23 cellular contexts compared by ENCODE assay signal in genomic region chr1:114208659-114209215, GRCh38. TPM values are rescaled to one million over a fixed set of nuclear protein-coding genes. Genes with fewer than 3 reads are reported as not detected.
DNase-seq lines count a peak whose midpoint lies in the region; ATAC-seq and TF ChIP-seq lines count a peak whose summit lies in the region.
"Had no signal": no experiment of that assay in that cellular context is flagged by ENCODE, and none has a peak within 500 bp of the region (broad histone marks: within the 10 kb centered on the region; RNA-seq: fewer than 3 reads in every experiment).

No MANE protein-coding gene starts in this region.

- peak overlapping the region; percentile 70 for H3K27ac Mint-ChIP-seq in T-helper 17 cell
- H3K27ac Mint-ChIP-seq: activated naive CD4-positive, alpha-beta T cell treated with anti-CD3 and anti-CD28 coated beads, Interleukin-2, amount 50 U/mL, for 72 hours; nephron had no signal

- H3K4me3 Mint-ChIP-seq in T-helper 17 cell, result no peak overlapping the region
- H3K4me3 Mint-ChIP-seq: nephron had no signal

- H3K9me3 ChIP-seq in heart left ventricle (no peaks in the 10 kb centered on the region), right atrium auricular region (no peaks in the 10 kb centered on the region), T-helper 17 cell (ENCODE audit: control insufficient read depth, low read length, poor library complexity, severe bottlenecking) (no peaks in the 10 kb centered on the region)
- H3K9me3 ChIP-seq: ascending aorta, sigmoid colon had no signal

- H3K4me1 ChIP-seq in heart left ventricle, result no peaks in the 10 kb centered on the region
- no peaks in the 10 kb centered on the region for H3K4me1 ChIP-seq in right atrium auricular region
- H3K4me1 ChIP-seq: ascending aorta, parathyroid adenoma, sigmoid colon had no signal

- no peak overlapping the region for H3K4me3 ChIP-seq in heart left ventricle
- H3K4me3 ChIP-seq in right atrium auricular region, result no peak overlapping the region
- no peak overlapping the region for H3K4me3 ChIP-seq in NB4 (ENCODE audit: low read depth, low read length)
- H3K4me3 ChIP-seq: ascending aorta, sigmoid colon had no signal

- H3K36me3 ChIP-seq in heart left ventricle (no peaks in the 10 kb centered on the region), right atrium auricular region (no peaks in the 10 kb centered on the region)
- H3K36me3 ChIP-seq: ascending aorta, sigmoid colon had no signal

- H3K27ac ChIP-seq in heart left ventricle (no peak overlapping the region), right atrium auricular region (no peak overlapping the region)
- H3K27ac ChIP-seq: ascending aorta, parathyroid adenoma, sigmoid colon had no signal

- H3K36me3 Mint-ChIP-seq in T-helper 17 cell (ENCODE audit: low read depth), result peaks cover 7% of the 10 kb centered on the region
- H3K36me3 Mint-ChIP-seq: activated naive CD4-positive, alpha-beta T cell treated with anti-CD3 and anti-CD28 coated beads, Interleukin-2, amount 50 U/mL, for 72 hours had no signal

- H3K27me3 ChIP-seq in heart left ventricle (peaks cover 0 to 46% (median 11%) of the 10 kb centered on the region in 9 donors), right atrium auricular region (no peaks in the 10 kb centered on the region)
- H3K27me3 ChIP-seq: ascending aorta, sigmoid colon had no signal

- WGBS in heart left ventricle, 4 donors, result 51 to 70% (median 68%) methylated on average over 4 of the region's 4 CpGs

- intact Hi-C loops in heart left ventricle (cut with DNase I), result no loop called here

- TF ChIP-seq POLR2A in heart left ventricle (IDR thresholded peaks at IDR 0.05) (no peak), NB4 (IDR thresholded peaks at IDR 0.05; ENCODE audit: extremely low read depth, insufficient read length) (no peak)

- DNase-seq in heart left ventricle (no peak), right atrium auricular region (ENCODE audit: low spot score) (no peak), NB4 (ENCODE audit: low read depth) (peak; percentile 29), T-helper 17 cell (no peak), retina (peak; percentile 25), hepatic stellate cell (ENCODE audit: low spot score) (no peak), T-helper 2 cell (no peak), NCI-H1092 (lab: John Stamatoyannopoulos, UW) (no peak)
- DNase-seq: COR-L47, erythroblast, foreskin melanocyte, kidney glomerular epithelial cell, NCI-H2081, NCI-H524 treated with DMSO at 0.1 percent for 48 hours, PC-3, sigmoid colon had no signal

- ATAC-seq in heart left ventricle, result peak in 3 of 4 donors; percentile 69 to 75 (median 70)
- ATAC-seq in T-helper 17 cell, result no peak
- ATAC-seq: activated naive CD4-positive, alpha-beta T cell treated with anti-CD3 and anti-CD28 coated beads, Interleukin-2, amount 50 U/mL, for 72 hours; PC-3 had no signal

- H3K4me1 Mint-ChIP-seq in T-helper 17 cell, result peaks cover 16% of the 10 kb centered on the region
- H3K4me1 Mint-ChIP-seq: nephron had no signal

- peaks cover 84% of the 10 kb centered on the region for H3K27me3 Mint-ChIP-seq in T-helper 17 cell

- no peak for TF ChIP-seq CTCF in heart left ventricle (IDR thresholded peaks at IDR 0.05)
- no peak for TF ChIP-seq CTCF in right atrium auricular region (IDR thresholded peaks at IDR 0.05)
- TF ChIP-seq CTCF in NB4 (IDR thresholded peaks at IDR 0.05; ENCODE audit: low read depth, low read length), result no peak

RNA-seq across cellular contexts. Expression of gene SYT6, which starts 55.1 kb away (rescaled TPM):
- under 1 TPM in 3 of 9 donors, not detected in 6; 0.11 to 0.77 (median 0.20) TPM for total RNA-seq in heart left ventricle
- polyA plus RNA-seq in heart left ventricle, result under 1 TPM in 1 of 2 donors, not detected in 1; 0.08 TPM
- not detected for total RNA-seq in right atrium auricular region
- under 1 TPM in 1 of 2 donors, not detected in 1; 0.10 TPM for total RNA-seq in T-helper 17 cell
- total RNA-seq: activated CD8-positive, alpha-beta memory T cell treated with anti-CD3 and anti-CD28 coated beads for 36 hours; ascending aorta; G401; mesenteric fat pad; PC-3 had no signal

Comparison
In these comparisons a context has a peak if more than half of its experiments do, and no peak if none do; other contexts are left out.
1. DNase-seq: peak in NB4 (single experiment) and retina (single experiment); none in heart left ventricle (0 of 5), right atrium auricular region (single experiment), T-helper 17 cell (0 of 3), hepatic stellate cell (single experiment), T-helper 2 cell (0 of 5) and NCI-H1092 (single experiment).